ENCODE assay signal across 8 cellular contexts in genomic region chr1:212457740-212458338, GRCh38. TPM values are rescaled to one million over a fixed set of nuclear protein-coding genes. Genes with fewer than 3 reads are reported as not detected.
DNase-seq lines count a peak whose midpoint lies in the region; ATAC-seq and TF ChIP-seq lines count a peak whose summit lies in the region.

No MANE protein-coding gene starts in this region.

- TF ChIP-seq CTCF in 22Rv1 (IDR thresholded peaks at IDR 0.05): peak; percentile 87
- TF ChIP-seq CTCF in GM12864 (IDR thresholded peaks at IDR 0.05; ENCODE audit: low read depth, low read length, missing control alignments): peak; percentile 71
- peak; percentile 70 for TF ChIP-seq CTCF in epithelial cell of proximal tubule (conservative IDR thresholded peaks at IDR 0.05; ENCODE audit: low read depth, low read length)

- no peak overlapping the region for H3K23ac ChIP-seq in trophoblast cell (ENCODE audit: low read length)

- H3K4me2 ChIP-seq in trophoblast cell (ENCODE audit: low read length): no peak overlapping the region

- H3K9me3 ChIP-seq in trophoblast cell (ENCODE audit: insufficient read depth, low read depth, low read length): peaks cover 3% of the 10 kb centered on the region

- DNase-seq in GM12864 (ENCODE audit: low read depth): no peak
- peak; percentile 7 to 70 for DNase-seq in NCI-H524 (lab: John Stamatoyannopoulos, UW)
- peak; percentile 34 to 48 for DNase-seq in activated CD4-positive, alpha-beta T cell treated with anti-CD3 and anti-CD28 coated beads, Interleukin-2, amount 50 U/mL, for 4 hours
- DNase-seq in epithelial cell of proximal tubule (ENCODE audit: low read depth): no peak
- DNase-seq in trophoblast cell: peak; percentile 84 to 94

- peaks cover under 1 to 1% of the 10 kb centered on the region in 2 experiments for H3K4me1 ChIP-seq in trophoblast cell (ENCODE audit: control insufficient read depth in 1 of 2, insufficient read depth in 2 of 2, low read length in 2 of 2)

- no peak overlapping the region for H3K14ac ChIP-seq in trophoblast cell (ENCODE audit: low read length)

- H4K12ac ChIP-seq in trophoblast cell (ENCODE audit: low read depth, low read length): no peak overlapping the region

- no peak overlapping the region for H3K9ac ChIP-seq in trophoblast cell (ENCODE audit: low read length)

- H3K4me3 ChIP-seq in GM12864 (ENCODE audit: low read depth, low read length): no peak overlapping the region
- no peak overlapping the region for H3K4me3 ChIP-seq in epithelial cell of proximal tubule (ENCODE audit: low read depth, low read length)
- H3K4me3 ChIP-seq in trophoblast cell (ENCODE audit: low read depth, low read length): no peak overlapping the region

- H2AFZ ChIP-seq in trophoblast cell (ENCODE audit: insufficient read depth, low read length, poor library complexity): no peak overlapping the region

- no peak overlapping the region for H3K18ac ChIP-seq in trophoblast cell (ENCODE audit: low read length)

- no peak overlapping the region for H2BK120ac ChIP-seq in trophoblast cell (ENCODE audit: insufficient read depth, low read length, poor library complexity)

- H4K8ac ChIP-seq in trophoblast cell (ENCODE audit: low read depth, low read length): no peak overlapping the region

- no peak overlapping the region for H2BK5ac ChIP-seq in trophoblast cell (ENCODE audit: low read depth, low read length, poor library complexity)

- no peaks in the 10 kb centered on the region for H3K27me3 ChIP-seq in trophoblast cell (ENCODE audit: insufficient read depth, low read length)

- peak overlapping the region; percentile 39 for H4K91ac ChIP-seq in trophoblast cell (ENCODE audit: low read depth, low read length)

- no peaks in the 10 kb centered on the region for H3K79me1 ChIP-seq in trophoblast cell (ENCODE audit: low read length)

- no peak overlapping the region for H3K27ac ChIP-seq in 22Rv1
- no peak overlapping the region for H3K27ac ChIP-seq in trophoblast cell (ENCODE audit: low read depth, low read length)

- no peaks in the 10 kb centered on the region for H3K79me2 ChIP-seq in trophoblast cell (ENCODE audit: control insufficient read depth, insufficient read depth, low read length, poor library complexity)

- WGBS in trophoblast cell (ENCODE audit: extremely low coverage, insufficient coverage, insufficient read length): no CpG with 5 or more reads among the region's 8 CpGs

- no peak for ATAC-seq in HG02840 (IDR thresholded peaks at IDR 0.05; ENCODE audit: low FRiP score, unreplicated experiment)
- no peak for ATAC-seq in GM18498 (IDR thresholded peaks at IDR 0.05; ENCODE audit: unreplicated experiment)

- no peak overlapping the region for H2BK12ac ChIP-seq in trophoblast cell (ENCODE audit: low read length)

- no peak overlapping the region for H3K4ac ChIP-seq in trophoblast cell (ENCODE audit: low read depth, low read length)

- no peaks in the 10 kb centered on the region for H3K36me3 ChIP-seq in trophoblast cell (ENCODE audit: control insufficient read depth in 1 of 2, insufficient read depth in 2 of 2, low read length in 2 of 2)

- H2AK5ac ChIP-seq in trophoblast cell (ENCODE audit: low read length): no peak overlapping the region

RNA-seq across cellular contexts. Expression of gene NENF, which starts 25.1 kb away (rescaled TPM):
- 78.7 and 115 TPM in 2 replicates for total RNA-seq in epithelial cell of proximal tubule
- 18.4 and 19.1 TPM in 2 replicates for polyA plus RNA-seq in trophoblast cell (2013)

RNA-seq across cellular contexts. Expression of gene PACC1, which starts 43.2 kb away (rescaled TPM):
- total RNA-seq in epithelial cell of proximal tubule: 12.9 and 17.7 TPM in 2 replicates
- 5.9 and 6.2 TPM in 2 replicates for polyA plus RNA-seq in trophoblast cell (2013)

Comparison
In these comparisons a context has a peak if more than half of its experiments do, and no peak if none do; other contexts are left out.
1. DNase-seq: peak in NCI-H524 (2 of 2), activated CD4-positive, alpha-beta T cell treated with anti-CD3 and anti-CD28 coated beads, Interleukin-2, amount 50 U/mL, for 4 hours (2 of 2) and trophoblast cell (2 of 2); none in GM12864 (single experiment) and epithelial cell of proximal tubule (single experiment).
2. Peak in every context shown above with its lines, with median percentiles within 50 percentile points of each other: CTCF ChIP-seq.